ENCODE assay signal across 31 cellular contexts in the genomic region with DNA sequence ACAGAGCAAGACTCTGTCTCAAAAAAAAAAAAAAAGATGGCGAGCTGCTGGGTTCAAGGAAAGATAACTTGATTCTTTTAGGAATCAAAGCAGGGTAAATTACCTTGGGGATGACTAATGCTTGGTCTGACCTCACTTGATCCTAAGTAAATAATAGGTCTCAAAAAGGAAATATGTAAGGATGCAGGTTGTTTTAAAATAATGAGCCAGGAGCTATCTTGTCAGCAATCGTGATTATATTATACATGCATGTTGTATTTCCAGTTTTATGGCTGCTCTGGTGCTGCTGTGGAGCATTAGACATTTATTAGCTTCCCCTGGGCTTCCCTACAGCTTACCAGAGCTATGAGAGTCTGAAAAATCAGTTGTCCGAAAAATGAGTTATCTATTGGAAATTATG. TPM values are rescaled to one million over a fixed set of nuclear protein-coding genes. Genes with fewer than 3 reads are reported as not detected.
DNase-seq lines count a peak whose midpoint lies in the region; ATAC-seq, FAIRE-seq and TF ChIP-seq lines count a peak whose summit lies in the region.
"Had no signal": no experiment of that assay in that cellular context is flagged by ENCODE, and none has a peak within 500 bp of the region (broad histone marks: within the 10 kb centered on the region; RNA-seq: fewer than 3 reads in every experiment).

No MANE protein-coding gene starts in this region.

- no peaks in the 10 kb centered on the region for H4K20me1 ChIP-seq in HCT116 (ENCODE audit: insufficient read depth)
- H4K20me1 ChIP-seq in GM12878 (ENCODE audit: control insufficient read depth, insufficient read depth): no peaks in the 10 kb centered on the region

- H3K9me2 ChIP-seq in HCT116 (ENCODE audit: insufficient read depth): no peaks in the 10 kb centered on the region
- H3K9me2 ChIP-seq: SK-N-SH had no signal

- no peak overlapping the region for H3K4me2 ChIP-seq in HCT116 (ENCODE audit: low read length)
- no peak overlapping the region for H3K4me2 ChIP-seq in GM12878 (ENCODE audit: control insufficient read depth, insufficient read depth)
- H3K4me2 ChIP-seq: KMS-11, neural progenitor cell, SK-N-SH had no signal

- WGBS in GM12878 (ENCODE audit: insufficient coverage, insufficient replicate concordance, low lambda C conversion rate, missing lambda C conversion rate): 98% methylated on average over 3 of the region's 3 CpGs

- CTCF ChIA-PET in CD4-positive, alpha-beta T cell (lab: Charles Lee): interaction anchor here (0.6 to 0.7 kb wide), 2 partner anchors 212 to 1638 kb away, joined by 3 read pairs; no protein-coding TSS in a partner anchor
- CTCF ChIA-PET in HCT116 (lab: Charles Lee) (no interaction called here), GM12878 (lab: Yijun Ruan, JAX) (interaction anchor here (1.3 kb wide), 1 partner anchor 42 kb away, joined by 4 read pairs; no protein-coding TSS in a partner anchor)

- peaks cover 64% of the 10 kb centered on the region for H3K4me1 Mint-ChIP-seq in CD4-positive, alpha-beta T cell (ENCODE audit: low read depth)
- H3K4me1 Mint-ChIP-seq in neural crest cell: peaks cover 23% of the 10 kb centered on the region

- H3K36me3 ChIP-seq in HCT116 (ENCODE audit: control insufficient read depth in 1 of 2, insufficient read depth in 2 of 2, low read length in 2 of 2) (peaks cover 19 to 34% of the 10 kb centered on the region in 2 experiments; a peak in 3 of 4 replicates), GM12878 (ENCODE audit: control insufficient read depth in 2 of 2, insufficient read depth in 2 of 2, low read length in 1 of 2) (peaks cover 8 to 23% of the 10 kb centered on the region in 2 experiments)
- H3K36me3 ChIP-seq: colonic mucosa, neural progenitor cell had no signal

- peaks cover 21% of the 10 kb centered on the region for H3K79me2 ChIP-seq in HCT116 (ENCODE audit: insufficient read depth, low read length)
- H3K79me2 ChIP-seq in GM12878 (ENCODE audit: control insufficient read depth, insufficient read depth, low read length): peaks cover 17% of the 10 kb centered on the region

- BruUV-seq in HCT116 (replicated peaks; lab: Mats Ljungman, UMichigan) (TSS peak; percentile 4), GM12878 (replicated peaks; lab: Mats Ljungman, UMichigan) (TSS peak; percentile 16)

- H3K36me3 Mint-ChIP-seq in CD4-positive, alpha-beta T cell (ENCODE audit: low read depth): peaks cover 81% of the 10 kb centered on the region
- H3K36me3 Mint-ChIP-seq in neural crest cell (ENCODE audit: low read depth): peaks cover 15% of the 10 kb centered on the region

- TF ChIP-seq EP300 in GM12878 (IDR thresholded peaks at IDR 0.05; ENCODE audit: borderline replicate concordance in 1 of 2, control insufficient read depth in 1 of 2, low read depth in 2 of 2, low read length in 2 of 2): no peak

- H3K27me3 ChIP-seq in CD4-positive, alpha-beta T cell (ENCODE audit: control insufficient read depth, insufficient read depth, low read length): no peaks in the 10 kb centered on the region
- H3K27me3 ChIP-seq in HCT116 (ENCODE audit: insufficient read depth, low read length) (no peaks in the 10 kb centered on the region), GM12878 (replicated peaks in 1 of 2; ENCODE audit: control insufficient read depth in 2 of 2, insufficient read depth in 2 of 2, low read length in 1 of 2) (no peaks in the 10 kb centered on the region)
- H3K27me3 ChIP-seq: cardiac muscle cell, colonic mucosa, esophagus squamous epithelium, gastrocnemius medialis, neural progenitor cell, right atrium auricular region, upper lobe of right lung had no signal

- TF ChIP-seq POLR2A in HCT116 (IDR thresholded peaks at IDR 0.05; ENCODE audit: borderline replicate concordance, extremely low read depth, insufficient read depth, insufficient read length): no peak
- no peak for TF ChIP-seq POLR2A in GM12878 (IDR thresholded peaks at IDR 0.05; ENCODE audit: low read depth, low read length)

- peaks cover 7 to 16% of the 10 kb centered on the region in 2 experiments for H3K4me1 ChIP-seq in HCT116 (ENCODE audit: control insufficient read depth in 1 of 2, insufficient read depth in 2 of 2, low read length in 2 of 2)
- H3K4me1 ChIP-seq in GM12878 (ENCODE audit: control insufficient read depth, insufficient read depth, low read length): peaks cover 4% of the 10 kb centered on the region

- no peak overlapping the region for H3K27ac ChIP-seq in CD4-positive, alpha-beta T cell (ENCODE audit: low read depth, low read length)
- no peak overlapping the region for H3K27ac ChIP-seq in HCT116 (ENCODE audit: low read depth, low read length)
- H3K27ac ChIP-seq in GM12878 (ENCODE audit: control insufficient read depth, insufficient read depth): no peak overlapping the region
- H3K27ac ChIP-seq: cardiac muscle cell, colonic mucosa, gastrocnemius medialis, KMS-11, neural progenitor cell, parathyroid adenoma, right atrium auricular region, upper lobe of right lung had no signal

- H3K27me3 Mint-ChIP-seq in CD4-positive, alpha-beta T cell: no peaks in the 10 kb centered on the region
- no peaks in the 10 kb centered on the region for H3K27me3 Mint-ChIP-seq in neural crest cell (ENCODE audit: low read depth)

- H3K9ac ChIP-seq in HCT116 (ENCODE audit: low read length): no peak overlapping the region
- H3K9ac ChIP-seq in GM12878 (ENCODE audit: control insufficient read depth, insufficient read depth, low read length): no peak overlapping the region
- H3K9ac ChIP-seq: KMS-11, neural progenitor cell, parathyroid adenoma, SK-N-SH had no signal

- SMC1A ChIA-PET in GM12878 (lab: Charles Lee; ENCODE audit: uncharacterized antibody, unreplicated experiment): no interaction called here

- TF ChIP-seq RAD21 in HCT116 (IDR thresholded peaks at IDR 0.05; ENCODE audit: low read depth): no peak
- TF ChIP-seq RAD21 in GM12878 (IDR thresholded peaks at IDR 0.05; ENCODE audit: insufficient read depth, low read depth, low read length): no peak

- no peaks in the 10 kb centered on the region for H3K9me3 Mint-ChIP-seq in CD4-positive, alpha-beta T cell
- H3K9me3 Mint-ChIP-seq in neural crest cell: no peaks in the 10 kb centered on the region
- H3K9me3 Mint-ChIP-seq: activated T-cell treated with anti-CD3 and anti-CD28 coated beads, Interleukin-2, amount 50 U/mL, for 4 hours had no signal

- peak overlapping the region; percentile 93 for H3K27ac Mint-ChIP-seq in CD4-positive, alpha-beta T cell
- no peak overlapping the region for H3K27ac Mint-ChIP-seq in neural crest cell (ENCODE audit: unreplicated experiment)
- H3K27ac Mint-ChIP-seq: neural progenitor cell; T-helper 2 cell treated with Interferon-gamma antibody and Interleukin-4, amounts not matched to agents 5 μg/mL and 100 μg/mL, for 36 hours had no signal

- no peak for TF ChIP-seq CTCF in CD4-positive, alpha-beta T cell (IDR thresholded peaks at IDR 0.05)
- TF ChIP-seq CTCF in HCT116 (IDR thresholded peaks at IDR 0.05 in 2 of 3, conservative IDR thresholded peaks at IDR 0.05 in 1 of 3; ENCODE audit: borderline replicate concordance in 1 of 3, insufficient read depth in 1 of 3, low read depth in 2 of 3, low read length in 2 of 3) (no peak), GM12878 (IDR thresholded peaks at IDR 0.05 in 2 of 3, conservative IDR thresholded peaks at IDR 0.05 in 1 of 3; ENCODE audit: control insufficient read depth in 2 of 3, extremely low read depth in 1 of 3, insufficient read depth in 1 of 3, low read depth in 3 of 3, low read length in 3 of 3) (no peak), neural crest cell (conservative IDR thresholded peaks at IDR 0.05) (no peak)

- FAIRE-seq in GM12878 (lab: Jason Lieb, UNC): no peak

- peak overlapping the region; percentile 7 for H3K4me3 Mint-ChIP-seq in CD4-positive, alpha-beta T cell
- peak overlapping the region; percentile 73 for H3K4me3 Mint-ChIP-seq in neural crest cell
- H3K4me3 Mint-ChIP-seq: activated T-cell treated with anti-CD3 and anti-CD28 coated beads, Interleukin-2, amount 50 U/mL, for 4 hours; neural progenitor cell had no signal

- intact Hi-C loops in CD4-positive, alpha-beta T cell (cut with DNase I, micrococcal nuclease): loop anchor here (2.0 to 10.0 kb wide), 2 partner anchors 41 to 59 kb away; partner anchors contain the start of genes ACYP1 (in 1 of the 2) and ZC2HC1C (in 1 of the 2)
- intact Hi-C loops in HCT116 (cut with micrococcal nuclease): no loop called here
- intact Hi-C loops in GM12878 (cut with micrococcal nuclease; ENCODE audit: unreplicated experiment): no loop called here

- H2AFZ ChIP-seq in HCT116 (ENCODE audit: low read depth, low read length, poor library complexity, severe bottlenecking): no peak overlapping the region
- no peak overlapping the region for H2AFZ ChIP-seq in GM12878 (ENCODE audit: control insufficient read depth, low read depth, low read length)
- H2AFZ ChIP-seq: neural progenitor cell, parathyroid adenoma had no signal

- no peaks in the 10 kb centered on the region for H3K9me3 ChIP-seq in CD4-positive, alpha-beta T cell (ENCODE audit: control insufficient read depth, low read length)
- H3K9me3 ChIP-seq in HCT116 (ENCODE audit: control insufficient read depth in 1 of 2, insufficient read depth in 1 of 2, low read depth in 1 of 2, low read length in 2 of 2): no peaks in the 10 kb centered on the region
- H3K9me3 ChIP-seq in GM12878 (replicated peaks; ENCODE audit: control insufficient read depth, insufficient read depth, low read length): no peaks in the 10 kb centered on the region; the same call in 2 of the 3 replicates
- H3K9me3 ChIP-seq: colonic mucosa, esophagus squamous epithelium, gastrocnemius medialis, mucosa of descending colon, right atrium auricular region, SK-N-SH, upper lobe of right lung had no signal

- POLR2A ChIA-PET in CD4-positive, alpha-beta T cell (lab: Charles Lee): no interaction called here
- POLR2A ChIA-PET in HCT116 (lab: Charles Lee) (no interaction called here), GM12878 (lab: Charles Lee) (interaction anchor here (0.6 to 1.0 kb wide), 2 partner anchors 35 to 50 kb away, joined by 3 to 4 read pairs; no protein-coding TSS in a partner anchor)

- in situ Hi-C loops in GM12878 (cut with MboI): no loop called here

- H3K4me3 ChIP-seq in HCT116 (replicated peaks in 1 of 2; ENCODE audit: low read depth in 1 of 2, low read length in 2 of 2) (no peak overlapping the region), GM12878 (no peak overlapping the region)
- H3K4me3 ChIP-seq: cardiac muscle cell, colonic mucosa, esophagus squamous epithelium, gastrocnemius medialis, lung, mucosa of descending colon, neural progenitor cell, right atrium auricular region, upper lobe of right lung had no signal

- no peak for ATAC-seq in CD4-positive, alpha-beta T cell (ENCODE audit: poor library complexity)
- ATAC-seq in HCT116 (no peak), GM12878 (no peak), GM19463 (IDR thresholded peaks at IDR 0.05; ENCODE audit: unreplicated experiment) (no peak), SK-N-SH treated with all-trans-retinoic acid at 6 μM for 48 hours (no peak)
- ATAC-seq: activated T-cell treated with anti-CD3 and anti-CD28 coated beads, Interleukin-2, amount 50 U/mL, for 4 hours; gastrocnemius medialis; mucosa of descending colon; upper lobe of right lung had no signal

- DNase-seq in CD4-positive, alpha-beta T cell: no peak
- DNase-seq in HCT116 (ENCODE audit: low read depth, low spot score) (no peak), GM12878 (ENCODE audit: low read depth, low spot score) (no peak), neural crest cell (ENCODE audit: low read depth, low spot score) (no peak)
- no peak for DNase-seq in activated CD4-positive, alpha-beta T cell treated with anti-CD3 and anti-CD28 coated beads for 4 hours
- DNase-seq: activated CD4-positive, alpha-beta T cell treated with anti-CD3 and anti-CD28 coated beads for 48 hours; activated T-cell treated with anti-CD3 and anti-CD28 coated beads, Interleukin-2, amount 50 U/mL, for 4 hours; amygdala; colonic mucosa; effector CD8-positive, alpha-beta T cell; esophagus squamous epithelium; gastrocnemius medialis; GDM1; HCEC 1CT; mucosa of descending colon; NCI-H1436; NCI-H2081 treated with DMSO at 0.1 percent for 48 hours; NCI-H345; RPMI8226; SK-N-SH; stimulated activated CD4-positive, alpha-beta T cell treated with anti-CD3 and anti-CD28 coated beads, Interleukin-2, amount 100 ng/mL, for 24 hours; upper lobe of right lung had no signal

- RAD21 ChIA-PET in HCT116 (lab: Charles Lee; ENCODE audit: low non-redundant PET in 1 of 2, low total read pairs in 2 of 2, uncharacterized antibody in 2 of 2, unreplicated experiment in 2 of 2): no interaction called here
- RAD21 ChIA-PET in GM12878 (lab: Charles Lee; ENCODE audit: unreplicated experiment): interaction anchor here (0.7 kb wide), 1 partner anchor 44 kb away, joined by 3 read pairs; no protein-coding TSS in a partner anchor

RNA-seq across cellular contexts. Expression of gene EIF2B2, which starts 2.6 kb away (rescaled TPM):
- 10 to 100 TPM; 21.0 to 24.2 TPM for total RNA-seq in CD4-positive, alpha-beta T cell
- total RNA-seq in HCT116 (2021; ENCODE audit: unreplicated experiment) (54.8 TPM), GM12878 (2014; rRNA removed) (54.4 and 68.7 TPM in 2 replicates), GM12878 (2014; rRNA removed; fragmentation: Illumina TruSeq; extraction: Trizol) (36.9 and 39.6 TPM in 2 replicates), GM12878 (2021) (52.5 and 58.6 TPM in 2 replicates), neural crest cell (50.5 TPM in 2 replicates)
- 63.1 and 66.7 TPM in 2 replicates for polyA plus RNA-seq in HCT116 (2012)
- total RNA-seq in GM12878 (2013; cell fraction: nucleolus; rRNA removed): 35.5 and 38.2 TPM in 2 replicates
- 32.2 TPM for polyA plus RNA-seq in GM12878 (2011; ENCODE audit: low read depth)
- polyA plus RNA-seq in GM12878 (2011; rRNA removed) (125 and 168 TPM in 2 replicates), GM12878 (2014; fragmentation: Illumina TruSeq; extraction: Trizol) (72.5 and 78.8 TPM in 2 replicates), GM12878 (2014; fragmentation: Nextera tagmentation; extraction: Ambion mirVana) (10 to 100 TPM; 17.4 to 32.3 TPM), GM12878 (2014; rRNA removed) (72.2 and 91.4 TPM in 2 replicates), GM12878 (2016; fragmentation: Nextera tagmentation; extraction: Ambion mirVana) (10 to 100 TPM; 85.8 to 94.4 TPM)
- polyA plus RNA-seq in GM12878 (2011; cell fraction: cytosol; rRNA removed): 150 and 158 TPM in 2 replicates
- 84.4 and 109 TPM in 2 replicates for polyA plus RNA-seq in GM12878 (2011; cell fraction: nucleus; rRNA removed)
- 37.3 and 38.7 TPM in 2 replicates for polyA plus RNA-seq in GM12878 (2012)
- polyA minus RNA-seq in GM12878 (2011; rRNA and poly(A)+ RNA removed): 89.6 and 107 TPM in 2 replicates
- polyA minus RNA-seq in GM12878 (2011; cell fraction: cytosol; rRNA and poly(A)+ RNA removed): 23.5 and 25.8 TPM in 2 replicates
- 25.3 and 53.3 TPM in 2 replicates for polyA minus RNA-seq in GM12878 (2011; cell fraction: nucleus; rRNA and poly(A)+ RNA removed)

RNA-seq across cellular contexts. Expression of gene MLH3, which starts 45.9 kb away (rescaled TPM):
- total RNA-seq in CD4-positive, alpha-beta T cell: 10 to 100 TPM; 13.2 to 14.4 TPM
- 14.7 TPM for total RNA-seq in HCT116 (2021; ENCODE audit: unreplicated experiment)
- polyA plus RNA-seq in HCT116 (2012): 7.2 and 10.9 TPM in 2 replicates
- 112 and 123 TPM in 2 replicates for total RNA-seq in GM12878 (2013; cell fraction: nucleolus; rRNA removed)
- 17.1 and 24.5 TPM in 2 replicates for total RNA-seq in GM12878 (2014; rRNA removed)
- 29.8 and 31.2 TPM in 2 replicates for total RNA-seq in GM12878 (2014; rRNA removed; fragmentation: Illumina TruSeq; extraction: Trizol)
- total RNA-seq in GM12878 (2021): 22.4 and 23.8 TPM in 2 replicates
- 10.2 TPM for polyA plus RNA-seq in GM12878 (2011; ENCODE audit: low read depth)
- 26.8 and 34.2 TPM in 2 replicates for polyA plus RNA-seq in GM12878 (2011; rRNA removed)
- polyA plus RNA-seq in GM12878 (2011; cell fraction: cytosol; rRNA removed): 15.2 and 15.6 TPM in 2 replicates
- 31.1 and 35.9 TPM in 2 replicates for polyA plus RNA-seq in GM12878 (2011; cell fraction: nucleus; rRNA removed)
- polyA plus RNA-seq in GM12878 (2012): 12.5 and 18.2 TPM in 2 replicates
- 21.3 and 31.2 TPM in 2 replicates for polyA plus RNA-seq in GM12878 (2014; fragmentation: Illumina TruSeq; extraction: Trizol)
- 10 to 100 TPM; 17.9 to 23.4 TPM for polyA plus RNA-seq in GM12878 (2014; fragmentation: Nextera tagmentation; extraction: Ambion mirVana)
- 12.6 and 13.0 TPM in 2 replicates for polyA plus RNA-seq in GM12878 (2014; rRNA removed)
- 10 to 100 TPM; 15.1 to 15.8 TPM for polyA plus RNA-seq in GM12878 (2016; fragmentation: Nextera tagmentation; extraction: Ambion mirVana)
- 56.0 and 68.4 TPM in 2 replicates for polyA minus RNA-seq in GM12878 (2011; rRNA and poly(A)+ RNA removed)
- polyA minus RNA-seq in GM12878 (2011; cell fraction: cytosol; rRNA and poly(A)+ RNA removed): 7.4 and 8.6 TPM in 2 replicates
- polyA minus RNA-seq in GM12878 (2011; cell fraction: nucleus; rRNA and poly(A)+ RNA removed): 16.6 and 20.1 TPM in 2 replicates
- total RNA-seq in neural crest cell: 27.7 and 34.2 TPM in 2 replicates

RNA-seq across cellular contexts. Expression of gene PGF, which starts 50.0 kb away (rescaled TPM):
- under 1 TPM in 1 of 2 experiments, not detected in 1; 0.11 TPM for total RNA-seq in CD4-positive, alpha-beta T cell
- total RNA-seq in HCT116 (2021; ENCODE audit: unreplicated experiment): 6.4 TPM
- 3.2 and 4.3 TPM in 2 replicates for polyA plus RNA-seq in HCT116 (2012)
- total RNA-seq in GM12878 (2013; cell fraction: nucleolus; rRNA removed): 13.5 and 14.0 TPM in 2 replicates
- total RNA-seq in GM12878 (2014; rRNA removed): 0.76 and 0.79 TPM in 2 replicates
- total RNA-seq in GM12878 (2014; rRNA removed; fragmentation: Illumina TruSeq; extraction: Trizol): 0.40 and 0.46 TPM in 2 replicates
- 1.0 and 1.1 TPM in 2 replicates for total RNA-seq in GM12878 (2021)
- polyA plus RNA-seq in GM12878 (2011; ENCODE audit: low read depth): 1.0 TPM
- polyA plus RNA-seq in GM12878 (2011; rRNA removed): 2.4 and 5.5 TPM in 2 replicates
- 4.5 and 4.9 TPM in 2 replicates for polyA plus RNA-seq in GM12878 (2011; cell fraction: cytosol; rRNA removed)
- 7.8 and 12.6 TPM in 2 replicates for polyA plus RNA-seq in GM12878 (2011; cell fraction: nucleus; rRNA removed)
- 2.0 and 2.9 TPM in 2 replicates for polyA plus RNA-seq in GM12878 (2012)
- polyA plus RNA-seq in GM12878 (2014; fragmentation: Illumina TruSeq; extraction: Trizol): 0.27 and 0.32 TPM in 2 replicates
- under 1 TPM; 0.11 to 0.16 TPM for polyA plus RNA-seq in GM12878 (2014; fragmentation: Nextera tagmentation; extraction: Ambion mirVana)
- 0.46 and 0.66 TPM in 2 replicates for polyA plus RNA-seq in GM12878 (2014; rRNA removed)
- 1 to 10 TPM; 3.5 to 4.2 TPM for polyA plus RNA-seq in GM12878 (2016; fragmentation: Nextera tagmentation; extraction: Ambion mirVana)
- polyA minus RNA-seq in GM12878 (2011; rRNA and poly(A)+ RNA removed): 3.4 and 6.9 TPM in 2 replicates
- polyA minus RNA-seq in GM12878 (2011; cell fraction: cytosol; rRNA and poly(A)+ RNA removed): 1.4 and 3.5 TPM in 2 replicates
- polyA minus RNA-seq in GM12878 (2011; cell fraction: nucleus; rRNA and poly(A)+ RNA removed): 8.7 and 9.3 TPM in 2 replicates
- 2.9 and 3.9 TPM in 2 replicates for total RNA-seq in neural crest cell

RNA-seq across cellular contexts. Expression of gene ACYP1, which starts 58.5 kb away (rescaled TPM):
- 1 to 10 TPM; 7.9 to 9.4 TPM for total RNA-seq in CD4-positive, alpha-beta T cell
- total RNA-seq in HCT116 (2021; ENCODE audit: unreplicated experiment) (30.7 TPM), GM12878 (2014; rRNA removed) (25.3 and 26.3 TPM in 2 replicates), GM12878 (2014; rRNA removed; fragmentation: Illumina TruSeq; extraction: Trizol) (25.3 and 30.5 TPM in 2 replicates), GM12878 (2021) (14.9 and 18.2 TPM in 2 replicates), neural crest cell (35.9 and 37.1 TPM in 2 replicates)
- 40.9 and 50.7 TPM in 2 replicates for polyA plus RNA-seq in HCT116 (2012)
- 57.4 and 59.3 TPM in 2 replicates for total RNA-seq in GM12878 (2013; cell fraction: nucleolus; rRNA removed)
- 21.5 TPM for polyA plus RNA-seq in GM12878 (2011; ENCODE audit: low read depth)
- polyA plus RNA-seq in GM12878 (2011; rRNA removed) (52.6 and 80.6 TPM in 2 replicates), GM12878 (2014; fragmentation: Illumina TruSeq; extraction: Trizol) (28.6 and 31.7 TPM in 2 replicates), GM12878 (2014; fragmentation: Nextera tagmentation; extraction: Ambion mirVana) (10 to 100 TPM; 48.5 to 49.4 TPM), GM12878 (2014; rRNA removed) (30.7 and 38.6 TPM in 2 replicates), GM12878 (2016; fragmentation: Nextera tagmentation; extraction: Ambion mirVana) (10 to 100 TPM; 49.8 TPM)
- polyA plus RNA-seq in GM12878 (2011; cell fraction: cytosol; rRNA removed): 21.8 and 29.4 TPM in 2 replicates
- 23.1 and 24.5 TPM in 2 replicates for polyA plus RNA-seq in GM12878 (2011; cell fraction: nucleus; rRNA removed)
- polyA plus RNA-seq in GM12878 (2012): 24.7 and 31.1 TPM in 2 replicates
- polyA minus RNA-seq in GM12878 (2011; rRNA and poly(A)+ RNA removed): 10.3 and 12.3 TPM in 2 replicates
- 7.4 and 9.1 TPM in 2 replicates for polyA minus RNA-seq in GM12878 (2011; cell fraction: cytosol; rRNA and poly(A)+ RNA removed)
- polyA minus RNA-seq in GM12878 (2011; cell fraction: nucleus; rRNA and poly(A)+ RNA removed): 7.4 and 8.8 TPM in 2 replicates

Comparison
In these comparisons a context has a peak if more than half of its experiments do, and no peak if none do; other contexts are left out.
1. intact Hi-C loops: an anchor here in CD4-positive, alpha-beta T cell (2.0 to 10.0 kb wide); none called in HCT116 and GM12878.